1 cellular context compared by ENCODE assay signal in genomic region chr18:77262655-77263470, GRCh38.
TF ChIP-seq lines count a peak whose summit lies in the region.

No MANE protein-coding gene starts in this region.

TF ChIP-seq in HepG2, 621 proteins besides CTCF, POLR2A, EP300 and RAD21 (continued from another document):
- TF ChIP-seq SOX13 (IDR thresholded peaks at IDR 0.05): no peak
- peak in 1 of 2 experiments; percentile 22; a peak in 1 of 4 replicates for TF ChIP-seq SOX13 (CRISPR knock-in tag; conservative IDR thresholded peaks at IDR 0.05 in 1 of 2, IDR thresholded peaks at IDR 0.05 in 1 of 2)
- no peak for TF ChIP-seq ZNF747 (CRISPR knock-in tag; IDR thresholded peaks at IDR 0.05; ENCODE audit: borderline replicate concordance)
- no peak for TF ChIP-seq SALL1 (CRISPR knock-in tag; IDR thresholded peaks at IDR 0.05)
- 0 out of 2 replicates have a peak, but pooled peaks have one; percentile 10 for TF ChIP-seq ARID5B (CRISPR knock-in tag; IDR thresholded peaks at IDR 0.05)
- no peak for TF ChIP-seq MIER2 (CRISPR knock-in tag; IDR thresholded peaks at IDR 0.05)
- TF ChIP-seq FOXP1 (IDR thresholded peaks at IDR 0.05): no peak
- peak; percentile 50 for TF ChIP-seq FOXP1 (CRISPR knock-in tag; IDR thresholded peaks at IDR 0.05)
- TF ChIP-seq HNRNPK (IDR thresholded peaks at IDR 0.05; ENCODE audit: low read depth, low read length, poor library complexity, severe bottlenecking): no peak
- TF ChIP-seq CEBPZ (IDR thresholded peaks at IDR 0.05; ENCODE audit: low read length): no peak
- no peak for TF ChIP-seq ZC3H4 (CRISPR knock-in tag; IDR thresholded peaks at IDR 0.05; ENCODE audit: borderline replicate concordance)
- TF ChIP-seq CBFB (CRISPR knock-in tag; IDR thresholded peaks at IDR 0.05): no peak
- TF ChIP-seq ZNF564 (CRISPR knock-in tag; IDR thresholded peaks at IDR 0.05): no peak
- no peak for TF ChIP-seq HDAC6 (IDR thresholded peaks at IDR 0.05; ENCODE audit: low read depth, low read length)
- TF ChIP-seq MXD4 (CRISPR knock-in tag; IDR thresholded peaks at IDR 0.05): no peak
- no peak for TF ChIP-seq ELK4 (CRISPR knock-in tag; IDR thresholded peaks at IDR 0.05; ENCODE audit: borderline replicate concordance)
- TF ChIP-seq TCF7L2 (IDR thresholded peaks at IDR 0.05; ENCODE audit: low read depth, low read length): no peak
- TF ChIP-seq LRRFIP1 (CRISPR knock-in tag; conservative IDR thresholded peaks at IDR 0.05): no peak
- TF ChIP-seq ZNF292 (CRISPR knock-in tag; IDR thresholded peaks at IDR 0.05; ENCODE audit: borderline replicate concordance, low read depth): no peak
- TF ChIP-seq ZNF280D (CRISPR knock-in tag; IDR thresholded peaks at IDR 0.05): no peak
- no peak for TF ChIP-seq ZNF124 (CRISPR knock-in tag; IDR thresholded peaks at IDR 0.05)
- no peak for TF ChIP-seq PBX3 (CRISPR knock-in tag; IDR thresholded peaks at IDR 0.05; ENCODE audit: borderline replicate concordance)
- TF ChIP-seq FOSL2 (CRISPR knock-in tag; IDR thresholded peaks at IDR 0.05): peak; percentile 84
- TF ChIP-seq FOXK1 (CRISPR knock-in tag; IDR thresholded peaks at IDR 0.05; ENCODE audit: borderline replicate concordance, low read depth): no peak
- peak; percentile 33; the same call in 1 of the 2 replicates for TF ChIP-seq FOXA3 (CRISPR knock-in tag; IDR thresholded peaks at IDR 0.05)
